1 cellular context compared by ENCODE assay signal in genomic region chr18:53441761-53442414, GRCh38.
TF ChIP-seq lines count a peak whose summit lies in the region.

No MANE protein-coding gene starts in this region.

TF ChIP-seq in SK-N-SH treated with all-trans-retinoic acid at 6 μM for 48 hours, 23 proteins besides CTCF, POLR2A, EP300 and RAD21 (continued from another document):
- TF ChIP-seq TCF4 (CRISPR knock-in tag; IDR thresholded peaks at IDR 0.05; ENCODE audit: borderline replicate concordance) (no peak), RARB (CRISPR knock-in tag; IDR thresholded peaks at IDR 0.05) (no peak), ZNF565 (CRISPR knock-in tag; conservative IDR thresholded peaks at IDR 0.05; ENCODE audit: low read depth) (no peak), CSDC2 (CRISPR knock-in tag; IDR thresholded peaks at IDR 0.05) (no peak), SNAI2 (CRISPR knock-in tag; IDR thresholded peaks at IDR 0.05) (no peak)
- TF ChIP-seq, protein P1, sequence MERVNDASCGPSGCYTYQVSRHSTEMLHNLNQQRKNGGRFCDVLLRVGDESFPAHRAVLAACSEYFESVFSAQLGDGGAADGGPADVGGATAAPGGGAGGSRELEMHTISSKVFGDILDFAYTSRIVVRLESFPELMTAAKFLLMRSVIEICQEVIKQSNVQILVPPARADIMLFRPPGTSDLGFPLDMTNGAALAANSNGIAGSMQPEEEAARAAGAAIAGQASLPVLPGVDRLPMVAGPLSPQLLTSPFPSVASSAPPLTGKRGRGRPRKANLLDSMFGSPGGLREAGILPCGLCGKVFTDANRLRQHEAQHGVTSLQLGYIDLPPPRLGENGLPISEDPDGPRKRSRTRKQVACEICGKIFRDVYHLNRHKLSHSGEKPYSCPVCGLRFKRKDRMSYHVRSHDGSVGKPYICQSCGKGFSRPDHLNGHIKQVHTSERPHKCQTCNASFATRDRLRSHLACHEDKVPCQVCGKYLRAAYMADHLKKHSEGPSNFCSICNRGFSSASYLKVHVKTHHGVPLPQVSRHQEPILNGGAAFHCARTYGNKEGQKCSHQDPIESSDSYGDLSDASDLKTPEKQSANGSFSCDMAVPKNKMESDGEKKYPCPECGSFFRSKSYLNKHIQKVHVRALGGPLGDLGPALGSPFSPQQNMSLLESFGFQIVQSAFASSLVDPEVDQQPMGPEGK (CRISPR knock-in tag; IDR thresholded peaks at IDR 0.05; ENCODE audit: borderline replicate concordance): no peak
- TF ChIP-seq, protein P2, sequence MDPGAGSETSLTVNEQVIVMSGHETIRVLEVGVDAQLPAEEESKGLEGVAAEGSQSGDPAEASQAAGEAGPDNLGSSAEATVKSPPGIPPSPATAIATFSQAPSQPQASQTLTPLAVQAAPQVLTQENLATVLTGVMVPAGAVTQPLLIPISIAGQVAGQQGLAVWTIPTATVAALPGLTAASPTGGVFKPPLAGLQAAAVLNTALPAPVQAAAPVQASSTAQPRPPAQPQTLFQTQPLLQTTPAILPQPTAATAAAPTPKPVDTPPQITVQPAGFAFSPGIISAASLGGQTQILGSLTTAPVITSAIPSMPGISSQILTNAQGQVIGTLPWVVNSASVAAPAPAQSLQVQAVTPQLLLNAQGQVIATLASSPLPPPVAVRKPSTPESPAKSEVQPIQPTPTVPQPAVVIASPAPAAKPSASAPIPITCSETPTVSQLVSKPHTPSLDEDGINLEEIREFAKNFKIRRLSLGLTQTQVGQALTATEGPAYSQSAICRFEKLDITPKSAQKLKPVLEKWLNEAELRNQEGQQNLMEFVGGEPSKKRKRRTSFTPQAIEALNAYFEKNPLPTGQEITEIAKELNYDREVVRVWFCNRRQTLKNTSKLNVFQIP (CRISPR knock-in tag; IDR thresholded peaks at IDR 0.05; ENCODE audit: borderline replicate concordance, low read depth): no peak
- TF ChIP-seq, protein P3, sequence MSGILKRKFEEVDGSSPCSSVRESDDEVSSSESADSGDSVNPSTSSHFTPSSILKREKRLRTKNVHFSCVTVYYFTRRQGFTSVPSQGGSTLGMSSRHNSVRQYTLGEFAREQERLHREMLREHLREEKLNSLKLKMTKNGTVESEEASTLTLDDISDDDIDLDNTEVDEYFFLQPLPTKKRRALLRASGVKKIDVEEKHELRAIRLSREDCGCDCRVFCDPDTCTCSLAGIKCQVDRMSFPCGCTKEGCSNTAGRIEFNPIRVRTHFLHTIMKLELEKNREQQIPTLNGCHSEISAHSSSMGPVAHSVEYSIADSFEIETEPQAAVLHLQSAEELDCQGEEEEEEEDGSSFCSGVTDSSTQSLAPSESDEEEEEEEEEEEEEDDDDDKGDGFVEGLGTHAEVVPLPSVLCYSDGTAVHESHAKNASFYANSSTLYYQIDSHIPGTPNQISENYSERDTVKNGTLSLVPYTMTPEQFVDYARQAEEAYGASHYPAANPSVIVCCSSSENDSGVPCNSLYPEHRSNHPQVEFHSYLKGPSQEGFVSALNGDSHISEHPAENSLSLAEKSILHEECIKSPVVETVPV (CRISPR knock-in tag; IDR thresholded peaks at IDR 0.05): no peak
